17 cellular contexts compared by ENCODE assay signal in genomic region chr1:30968220-30968971, GRCh38. TPM values are rescaled to one million over a fixed set of nuclear protein-coding genes. Genes with fewer than 3 reads are reported as not detected.
A peak's percentile ranks its signal among the peaks of the same experiment; 100 is the strongest.
DNase-seq lines count a peak whose midpoint lies in the region; ATAC-seq and TF ChIP-seq lines count a peak whose summit lies in the region.
"Had no signal": no experiment of that assay in that cellular context is flagged by ENCODE, and none has a peak within 500 bp of the region (broad histone marks: within the 10 kb centered on the region; RNA-seq: fewer than 3 reads in every experiment).

No MANE protein-coding gene starts in this region.

- intact Hi-C loops in heart right ventricle (cut with DNase I), result loop anchor here in 4 of 10 donors (10.0 kb wide), 2 partner anchors 96 to 186 kb away; partner anchors contain the start of gene PUM1 (in 4 of the 4)

- in situ Hi-C loops in G401 (cut with HindIII; ENCODE audit: low sequenced_read_pairs), result no loop called here

- H3K9me3 ChIP-seq in BE2C, result no peaks in the 10 kb centered on the region
- H3K9me3 ChIP-seq in heart right ventricle, result no peaks in the 10 kb centered on the region
- H3K9me3 ChIP-seq: MG63 had no signal

- H3K27ac ChIP-seq in heart right ventricle, result no peak overlapping the region

- no peak for ATAC-seq in effector memory CD8-positive, alpha-beta T cell (replicated peaks)
- ATAC-seq in HG03571 (IDR thresholded peaks at IDR 0.05; ENCODE audit: unreplicated experiment) (no peak), heart right ventricle (no peak)
- ATAC-seq: natural killer cell treated with Interleukin-12 subunit alpha and Interleukin-12 subunit beta and Interleukin-15 and Interleukin-18, amount 100 ng/mL, for 72 hours had no signal

- no peak overlapping the region for H3K4me3 Mint-ChIP-seq in effector memory CD8-positive, alpha-beta T cell
- H3K4me3 Mint-ChIP-seq: B cell; natural killer cell treated with Interleukin-12 subunit alpha and Interleukin-12 subunit beta and Interleukin-15 and Interleukin-18, amount 100 ng/mL, for 72 hours had no signal

- H3K4me1 ChIP-seq in BE2C (peaks cover 30% of the 10 kb centered on the region), heart right ventricle (peaks cover 8 to 57% (median 40%) of the 10 kb centered on the region in 9 donors)

- H3K36me3 ChIP-seq in BE2C, result peaks cover 38% of the 10 kb centered on the region
- H3K36me3 ChIP-seq in heart right ventricle, result peaks cover 0 to 88% (median 31%) of the 10 kb centered on the region in 9 donors

- peaks cover 83% of the 10 kb centered on the region for H3K36me3 Mint-ChIP-seq in effector memory CD8-positive, alpha-beta T cell (ENCODE audit: insufficient read depth)

- WGBS in heart right ventricle, 2 donors, result 62 to 73% methylated on average over 8 of the region's 8 CpGs

- peaks cover 7 to 22% of the 10 kb centered on the region in 2 donors for H3K4me1 Mint-ChIP-seq in effector memory CD8-positive, alpha-beta T cell (ENCODE audit: low read depth in 2 of 2)

- no peak overlapping the region for H3K4me3 ChIP-seq in BE2C (ENCODE audit: low read depth, low read length)
- H3K4me3 ChIP-seq in heart right ventricle, result no peak overlapping the region
- H3K4me3 ChIP-seq: MG63, SK-N-MC had no signal

- peak; percentile 19 for DNase-seq in BE2C
- DNase-seq in G401 (ENCODE audit: low spot score), result peak; percentile 49
- DNase-seq in NCI-H2196 treated with DMSO at 0.1 percent for 48 hours (lab: John Stamatoyannopoulos, UW; ENCODE audit: unreplicated experiment), result peak; percentile 20
- no peak for DNase-seq in effector memory CD8-positive, alpha-beta T cell
- no peak for DNase-seq in GDM1 (lab: John Stamatoyannopoulos, UW)
- no peak for DNase-seq in heart right ventricle
- no peak for DNase-seq in COLO829 (ENCODE audit: low spot score)
- DNase-seq: activated CD8-positive, alpha-beta memory T cell treated with anti-CD3 and anti-CD28 coated beads for 24 hours; activated gamma-delta T cell; DND-41; mammary epithelial cell; MG63 had no signal

- no peaks in the 10 kb centered on the region for H3K9me3 Mint-ChIP-seq in effector memory CD8-positive, alpha-beta T cell
- H3K9me3 Mint-ChIP-seq: natural killer cell treated with Interleukin-12 subunit alpha and Interleukin-12 subunit beta and Interleukin-15 and Interleukin-18, amount 100 ng/mL, for 72 hours had no signal

- H3K27ac Mint-ChIP-seq in effector memory CD8-positive, alpha-beta T cell, result peak overlapping the region; percentile 63 to 64
- H3K27ac Mint-ChIP-seq: natural killer cell treated with Interleukin-12 subunit alpha and Interleukin-12 subunit beta and Interleukin-15 and Interleukin-18, amount 100 ng/mL, for 72 hours had no signal

- H3K27me3 ChIP-seq in BE2C (no peaks in the 10 kb centered on the region), heart right ventricle (no peaks in the 10 kb centered on the region)
- H3K27me3 ChIP-seq: MG63 had no signal

- 0 out of 2 replicates have a peak, but pooled peaks have one; percentile 3 for TF ChIP-seq CTCF in BE2C (IDR thresholded peaks at IDR 0.05; ENCODE audit: low read depth, low read length)
- no peak for TF ChIP-seq CTCF in heart right ventricle (IDR thresholded peaks at IDR 0.05)

- H3K27me3 Mint-ChIP-seq in effector memory CD8-positive, alpha-beta T cell, result no peaks in the 10 kb centered on the region
- H3K27me3 Mint-ChIP-seq: B cell; natural killer cell treated with Interleukin-12 subunit alpha and Interleukin-12 subunit beta and Interleukin-15 and Interleukin-18, amount 100 ng/mL, for 72 hours had no signal

RNA-seq across cellular contexts. Expression of gene SDC3, which starts 59.8 kb away (rescaled TPM):
- 2.9 TPM for polyA plus RNA-seq in BE2C (2012; ENCODE audit: insufficient read depth, insufficient read length, low read depth)
- 23.0 and 26.6 TPM in 2 replicates for total RNA-seq in G401 (2014; rRNA removed; shearing (Covaris generic))
- total RNA-seq in heart right ventricle, result 10 to 100 TPM; 17.9 to 57.7 (median 22.1) TPM
- polyA plus RNA-seq in heart right ventricle, result 10 to 100 TPM; 13.1 to 22.2 TPM
- total RNA-seq: OCI-LY7 had no signal

Comparison
In these comparisons a context has a peak if more than half of its experiments do, and no peak if none do; other contexts are left out.
1. DNase-seq: peak in BE2C (single experiment), G401 (single experiment) and NCI-H2196 treated with DMSO at 0.1 percent for 48 hours (single experiment); none in effector memory CD8-positive, alpha-beta T cell (0 of 3), GDM1 (single experiment), heart right ventricle (0 of 2) and COLO829 (single experiment).